Comparison of ENCODE assay signal across 17 cellular contexts in the genomic region with DNA sequence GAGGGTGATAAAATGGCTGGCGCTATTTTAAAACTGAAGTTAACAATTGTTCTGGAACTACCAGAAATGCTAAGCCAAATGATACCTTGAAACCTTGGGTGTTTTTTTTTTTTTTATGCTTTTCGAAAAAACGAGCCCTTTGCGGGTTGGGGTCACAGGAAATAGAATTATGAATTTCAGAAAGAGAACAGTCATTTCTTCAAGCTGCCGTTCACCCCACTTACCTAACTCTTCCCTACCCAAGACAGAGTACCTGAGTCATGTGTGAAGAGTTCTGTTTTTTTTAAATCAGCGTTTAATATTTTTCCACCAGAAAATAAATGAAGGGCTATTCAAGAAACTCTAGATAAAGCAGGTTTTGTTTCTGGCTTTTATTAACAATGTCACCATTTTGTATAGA. TPM values are rescaled to one million over a fixed set of nuclear protein-coding genes. Genes with fewer than 3 reads are reported as not detected.
A peak's percentile ranks its signal among the peaks of the same experiment; 100 is the strongest.
DNase-seq lines count a peak whose midpoint lies in the region; ATAC-seq and TF ChIP-seq lines count a peak whose summit lies in the region.
"Had no signal": no experiment of that assay in that cellular context is flagged by ENCODE, and none has a peak within 500 bp of the region (broad histone marks: within the 10 kb centered on the region; RNA-seq: fewer than 3 reads in every experiment).

No MANE protein-coding gene starts in this region.

- DNase-seq in activated CD8-positive, alpha-beta memory T cell treated with anti-CD3 and anti-CD28 coated beads, Interleukin-2, amount 10 ng/mL, durations not matched to agents 7 days and 5 days, result no peak
- no peak for DNase-seq in activated CD8-positive, alpha-beta memory T cell treated with anti-CD3 and anti-CD28 coated beads, Interleukin-2, amount 50 U/mL, for 4 hours
- DNase-seq in T-cell (no peak), naive B cell (no peak), prostate gland (ENCODE audit: low spot score) (no peak), erythroblast (lab: John Stamatoyannopoulos, UW) (no peak)
- DNase-seq: DMS153, EL, H9, KG1, NCI-H1048, NCI-H2107, NCI-H345, NCI-H69, PC-3 had no signal

- H3K9ac ChIP-seq in BLaER1 treated with 17β-estradiol and CSF1 and Interleukin-3, amounts not matched to agents 10 nM and 100 nM, result peak overlapping the region in 2 of 11 experiments; percentile 4 to 44; a peak in 1 of 22 replicates

- H3K27me3 ChIP-seq in BLaER1 treated with 17β-estradiol and CSF1 and Interleukin-3, amounts not matched to agents 10 nM and 100 nM, result peaks cover 0 to 37% (median 0%) of the 10 kb centered on the region in 11 experiments; a peak in 7 of 22 replicates
- no peaks in the 10 kb centered on the region for H3K27me3 ChIP-seq in prostate gland (replicated peaks; ENCODE audit: insufficient read depth)

- POLR2A ChIA-PET in T-cell (lab: Charles Lee), result interaction anchor here in 1 of 2 donors (2.0 kb wide), 1 partner anchor 30 kb away, joined by 7 read pairs; no protein-coding TSS in a partner anchor

- peak overlapping the region in 7 of 11 experiments; percentile 55 to 73 (median 66); a peak in 9 of 22 replicates for H3K27ac ChIP-seq in BLaER1 treated with 17β-estradiol and CSF1 and Interleukin-3, amounts not matched to agents 10 nM and 100 nM
- H3K27ac ChIP-seq in prostate gland, result no peak overlapping the region

- TF ChIP-seq POLR2A in prostate gland (IDR thresholded peaks at IDR 0.05) (no peak), erythroblast (IDR thresholded peaks at IDR 0.05; ENCODE audit: low read length) (no peak)

- H3K36me3 ChIP-seq in BLaER1 treated with 17β-estradiol and CSF1 and Interleukin-3, amounts not matched to agents 10 nM and 100 nM, result peaks cover 0 to 33% (median 8%) of the 10 kb centered on the region in 11 experiments; a peak in 11 of 22 replicates
- H3K36me3 ChIP-seq in prostate gland, result no peaks in the 10 kb centered on the region

- H4K20me1 ChIP-seq in BLaER1 treated with 17β-estradiol and CSF1 and Interleukin-3, amounts not matched to agents 10 nM and 100 nM, result peaks cover 0 to 66% (median 18%) of the 10 kb centered on the region in 11 experiments; a peak in 13 of 22 replicates

- peaks cover 26% of the 10 kb centered on the region for H3K27me3 Mint-ChIP-seq in activated CD8-positive, alpha-beta memory T cell treated with anti-CD3 and anti-CD28 coated beads, Interleukin-2, amount 10 ng/mL, durations not matched to agents 7 days and 5 days
- H3K27me3 Mint-ChIP-seq in T-cell, result no peaks in the 10 kb centered on the region
- H3K27me3 Mint-ChIP-seq in naive B cell, result no peaks in the 10 kb centered on the region

- H3K4me2 ChIP-seq in BLaER1 treated with 17β-estradiol and CSF1 and Interleukin-3, amounts not matched to agents 10 nM and 100 nM, result peak overlapping the region; percentile 70 to 99 (median 97); a peak in 21 of 22 replicates

- H3K9me3 ChIP-seq in BLaER1 treated with 17β-estradiol and CSF1 and Interleukin-3, amounts not matched to agents 10 nM and 100 nM (replicated peaks in 1 of 11), result no peaks in the 10 kb centered on the region
- no peaks in the 10 kb centered on the region for H3K9me3 ChIP-seq in prostate gland

- H3K36me3 Mint-ChIP-seq in activated CD8-positive, alpha-beta memory T cell treated with anti-CD3 and anti-CD28 coated beads, Interleukin-2, amount 10 ng/mL, durations not matched to agents 7 days and 5 days, result peaks cover 19% of the 10 kb centered on the region
- H3K36me3 Mint-ChIP-seq in T-cell (peaks cover 8% of the 10 kb centered on the region), naive B cell (peaks cover 0 to 7% of the 10 kb centered on the region in 2 donors)

- WGBS in prostate gland, result 89% methylated on average over 6 of the region's 6 CpGs

- no peaks in the 10 kb centered on the region for H3K9me3 Mint-ChIP-seq in activated CD8-positive, alpha-beta memory T cell treated with anti-CD3 and anti-CD28 coated beads, Interleukin-2, amount 10 ng/mL, durations not matched to agents 7 days and 5 days (ENCODE audit: low read depth)
- H3K9me3 Mint-ChIP-seq in T-cell, result no peaks in the 10 kb centered on the region
- no peaks in the 10 kb centered on the region for H3K9me3 Mint-ChIP-seq in naive B cell
- H3K9me3 Mint-ChIP-seq: H9 had no signal

- intact Hi-C loops in prostate gland (cut with DNase I), result no loop called here

- peaks cover 83 to 100% (median 99%) of the 10 kb centered on the region in 10 experiments for H3K4me1 ChIP-seq in BLaER1 treated with 17β-estradiol and CSF1 and Interleukin-3, amounts not matched to agents 10 nM and 100 nM
- H3K4me1 ChIP-seq in prostate gland (replicated peaks), result peaks cover 5% of the 10 kb centered on the region

- H3K27ac Mint-ChIP-seq in activated CD8-positive, alpha-beta memory T cell treated with anti-CD3 and anti-CD28 coated beads, Interleukin-2, amount 10 ng/mL, durations not matched to agents 7 days and 5 days, result peak overlapping the region; percentile 62
- peak overlapping the region; percentile 81 to 89 for H3K27ac Mint-ChIP-seq in T-cell
- H3K27ac Mint-ChIP-seq in naive B cell, result peak overlapping the region in 4 of 6 donors; percentile 95 to 99 (median 96)

- no peak overlapping the region for H3K4me3 Mint-ChIP-seq in activated CD8-positive, alpha-beta memory T cell treated with anti-CD3 and anti-CD28 coated beads, Interleukin-2, amount 10 ng/mL, durations not matched to agents 7 days and 5 days
- H3K4me3 Mint-ChIP-seq in T-cell (peak overlapping the region; percentile 7 to 70 (median 28)), naive B cell (peak overlapping the region in 2 of 8 donors; percentile 3 to 76)
- H3K4me3 Mint-ChIP-seq: H9 had no signal

- CTCF ChIA-PET in activated CD8-positive, alpha-beta memory T cell treated with anti-CD3 and anti-CD28 coated beads, Interleukin-2, amount 10 ng/mL, durations not matched to agents 7 days and 5 days (lab: Charles Lee), result interaction anchor here (0.8 to 24.3 kb wide), 3 partner anchors 12 to 113 kb away, joined by 3 to 449 read pairs (median 3); partner anchors contain the start of gene KLF2
- CTCF ChIA-PET in T-cell (lab: Charles Lee), result interaction anchor here in 1 of 2 donors (1.3 kb wide), 1 partner anchor 23 kb away, joined by 5 read pairs; no protein-coding TSS in a partner anchor

- peaks cover 57% of the 10 kb centered on the region for H3K4me1 Mint-ChIP-seq in activated CD8-positive, alpha-beta memory T cell treated with anti-CD3 and anti-CD28 coated beads, Interleukin-2, amount 10 ng/mL, durations not matched to agents 7 days and 5 days
- H3K4me1 Mint-ChIP-seq in T-cell (peaks cover 81 to 96% (median 89%) of the 10 kb centered on the region in 3 donors), naive B cell (peaks cover 51 to 88% (median 63%) of the 10 kb centered on the region in 3 donors)

- no peak overlapping the region for H3K4me3 ChIP-seq in BLaER1 treated with 17β-estradiol and CSF1 and Interleukin-3, amounts not matched to agents 10 nM and 100 nM
- no peak overlapping the region for H3K4me3 ChIP-seq in prostate gland

- TF ChIP-seq CTCF in prostate gland (IDR thresholded peaks at IDR 0.05), result no peak

- ATAC-seq in activated CD8-positive, alpha-beta memory T cell treated with anti-CD3 and anti-CD28 coated beads, Interleukin-2, amount 10 ng/mL, durations not matched to agents 7 days and 5 days, result no peak
- ATAC-seq in T-cell (replicated peaks in 1 of 4), result peak; percentile 36 to 53 (median 52)
- ATAC-seq in naive B cell (ENCODE audit: low read depth in 2 of 2), result no peak
- no peak for ATAC-seq in SK-N-SH treated with all-trans-retinoic acid at 6 μM for 48 hours
- ATAC-seq: PC-3 had no signal

TF ChIP-seq in SK-N-SH treated with all-trans-retinoic acid at 6 μM for 48 hours, 23 proteins besides CTCF, POLR2A, EP300 and RAD21 (continues in another document):
- no peak for TF ChIP-seq ZNF8 (CRISPR knock-in tag; IDR thresholded peaks at IDR 0.05)
- no peak for TF ChIP-seq PATZ1 (CRISPR knock-in tag; IDR thresholded peaks at IDR 0.05; ENCODE audit: borderline replicate concordance)
- no peak for TF ChIP-seq GLIS3 (CRISPR knock-in tag; IDR thresholded peaks at IDR 0.05)
- TF ChIP-seq PPARA (CRISPR knock-in tag; IDR thresholded peaks at IDR 0.05; ENCODE audit: borderline replicate concordance), result no peak
- no peak for TF ChIP-seq ESRRG (CRISPR knock-in tag; IDR thresholded peaks at IDR 0.05)
- no peak for TF ChIP-seq TCF4 (CRISPR knock-in tag; IDR thresholded peaks at IDR 0.05; ENCODE audit: borderline replicate concordance)
- TF ChIP-seq ARNTL (CRISPR knock-in tag; IDR thresholded peaks at IDR 0.05; ENCODE audit: borderline replicate concordance, low read depth), result no peak
- TF ChIP-seq ZFP3 (CRISPR knock-in tag; IDR thresholded peaks at IDR 0.05), result no peak
- no peak for TF ChIP-seq ZC3H10 (CRISPR knock-in tag; IDR thresholded peaks at IDR 0.05)

RNA-seq across cellular contexts. Expression of gene KLF2, which starts 35.3 kb away (rescaled TPM):
- 100 to 1,000 TPM in 1 of 2 experiments, 10 to 100 TPM in 1; 62.1 to 124 TPM for total RNA-seq in activated CD8-positive, alpha-beta memory T cell treated with anti-CD3 and anti-CD28 coated beads, Interleukin-2, amount 10 ng/mL, durations not matched to agents 7 days and 5 days
- 100 to 1,000 TPM; 612 to 721 (median 621) TPM for total RNA-seq in T-cell
- 100 to 1,000 TPM; 145 to 413 (median 248) TPM for polyA plus RNA-seq in naive B cell (ENCODE audit: low read depth in 6 of 6)
- total RNA-seq in prostate gland, result 10 to 100 TPM; 19.8 to 24.4 TPM

Comparison
In these comparisons a context has a peak if more than half of its experiments do, and no peak if none do; other contexts are left out.
1. ATAC-seq: peak in T-cell (4 of 4); none in activated CD8-positive, alpha-beta memory T cell treated with anti-CD3 and anti-CD28 coated beads, Interleukin-2, amount 10 ng/mL, durations not matched to agents 7 days and 5 days (single experiment), naive B cell (0 of 2) and SK-N-SH treated with all-trans-retinoic acid at 6 μM for 48 hours (single experiment).
2. H3K27ac ChIP-seq: peak in BLaER1 treated with 17β-estradiol and CSF1 and Interleukin-3, amounts not matched to agents 10 nM and 100 nM (7 of 11); none in prostate gland (0 of 2).
3. RNA of gene KLF2, which starts 35.3 kb away (total RNA-seq): 612 to 721 TPM in T-cell; 62.1 to 124 TPM in activated CD8-positive, alpha-beta memory T cell treated with anti-CD3 and anti-CD28 coated beads, Interleukin-2, amount 10 ng/mL, durations not matched to agents 7 days and 5 days and 19.8 to 24.4 TPM in prostate gland; every median in the first group is over 4 times any median in the second.
4. Peak in every context shown above with its lines, with median percentiles within 50 percentile points of each other: H3K27ac Mint-ChIP-seq.